ENCODE assay signal across 1 cellular context in genomic region chr10:102229810-102230263, GRCh38.
TF ChIP-seq lines count a peak whose summit lies in the region.

No MANE protein-coding gene starts in this region.

TF ChIP-seq in H1, 55 proteins besides CTCF, POLR2A, EP300 and RAD21:
- TF ChIP-seq SIX5 (IDR thresholded peaks at IDR 0.05; ENCODE audit: low read depth, low read length), result no peak
- no peak for TF ChIP-seq ATF3 (IDR thresholded peaks at IDR 0.05; ENCODE audit: insufficient read depth, low read depth, low read length)
- TF ChIP-seq SP1 (IDR thresholded peaks at IDR 0.05; ENCODE audit: low read depth, low read length), result no peak
- TF ChIP-seq RNF2 (IDR thresholded peaks at IDR 0.05; ENCODE audit: borderline replicate concordance, low read depth, low read length, missing control alignments, poor library complexity, severe bottlenecking), result no peak
- no peak for TF ChIP-seq TAF1 (IDR thresholded peaks at IDR 0.05; ENCODE audit: low read depth, low read length)
- 0 out of 2 replicates have a peak, but pooled peaks have one; percentile 19 for TF ChIP-seq BACH1 (IDR thresholded peaks at IDR 0.05; ENCODE audit: low read length)
- TF ChIP-seq CBX5 (IDR thresholded peaks at IDR 0.05; ENCODE audit: low read depth, low read length), result no peak
- no peak for TF ChIP-seq CEBPB (IDR thresholded peaks at IDR 0.05; ENCODE audit: low read depth, low read length)
- TF ChIP-seq SP2 (IDR thresholded peaks at IDR 0.05; ENCODE audit: low read length), result no peak
- peak; percentile 82; the same call in 1 of the 2 replicates for TF ChIP-seq TCF12 (IDR thresholded peaks at IDR 0.05; ENCODE audit: low read depth, low read length)
- TF ChIP-seq CREB1 (IDR thresholded peaks at IDR 0.05), result 0 out of 2 replicates have a peak, but pooled peaks have one; percentile 26
- no peak for TF ChIP-seq YY1 (IDR thresholded peaks at IDR 0.05; ENCODE audit: low read depth, low read length)
- TF ChIP-seq KDM5A (IDR thresholded peaks at IDR 0.05; ENCODE audit: low read length), result no peak
- no peak for TF ChIP-seq HDAC2 (IDR thresholded peaks at IDR 0.05; ENCODE audit: borderline replicate concordance in 1 of 2, low read depth in 2 of 2, low read length in 2 of 2)
- TF ChIP-seq RBBP5 (IDR thresholded peaks at IDR 0.05; ENCODE audit: borderline replicate concordance, low read depth, low read length), result no peak
- TF ChIP-seq RXRA (IDR thresholded peaks at IDR 0.05; ENCODE audit: insufficient read depth, low read depth, low read length), result no peak
- no peak for TF ChIP-seq CHD7 (IDR thresholded peaks at IDR 0.05; ENCODE audit: insufficient replicate concordance, low read length)
- no peak for TF ChIP-seq BRCA1 (IDR thresholded peaks at IDR 0.05; ENCODE audit: low read depth, low read length)
- TF ChIP-seq MAX (IDR thresholded peaks at IDR 0.05), result peak; percentile 49; the same call in 1 of the 2 replicates
- TF ChIP-seq CBX8 (IDR thresholded peaks at IDR 0.05; ENCODE audit: borderline replicate concordance, low read depth, low read length), result no peak
- no peak for TF ChIP-seq POU5F1 (IDR thresholded peaks at IDR 0.05; ENCODE audit: low read depth, low read length)
- TF ChIP-seq USF2 (IDR thresholded peaks at IDR 0.05; ENCODE audit: low read length), result no peak
- no peak for TF ChIP-seq FOSL1 (IDR thresholded peaks at IDR 0.05; ENCODE audit: insufficient read depth, low read depth, low read length)
- TF ChIP-seq TEAD4 (IDR thresholded peaks at IDR 0.05; ENCODE audit: low read depth, low read length), result 0 out of 2 replicates have a peak, but pooled peaks have one; percentile 36
- peak in 1 of 2 experiments; percentile 52; a peak in 1 of 4 replicates for TF ChIP-seq SIN3A (conservative IDR thresholded peaks at IDR 0.05 in 1 of 2, IDR thresholded peaks at IDR 0.05 in 1 of 2; ENCODE audit: low read depth in 1 of 2, low read length in 2 of 2)
- TF ChIP-seq ZNF274 (IDR thresholded peaks at IDR 0.05; ENCODE audit: borderline replicate concordance, extremely low read depth, low read length), result no peak
- peak; percentile 24; the same call in 1 of the 2 replicates for TF ChIP-seq KDM1A (IDR thresholded peaks at IDR 0.05; ENCODE audit: borderline replicate concordance, low read length)
- no peak for TF ChIP-seq SRF (IDR thresholded peaks at IDR 0.05; ENCODE audit: low read depth, low read length)
- peak; percentile 78 for TF ChIP-seq E2F6 (IDR thresholded peaks at IDR 0.05)
- TF ChIP-seq PHF8 (conservative IDR thresholded peaks at IDR 0.05; ENCODE audit: low read depth, low read length), result no peak
- no peak for TF ChIP-seq RFX5 (IDR thresholded peaks at IDR 0.05; ENCODE audit: borderline replicate concordance, low read depth, low read length)
- TF ChIP-seq MAFK (IDR thresholded peaks at IDR 0.05; ENCODE audit: low read depth, low read length), result no peak
